Comparison of ENCODE assay signal across 1 cellular context in genomic region chr2:162974771-162975170, GRCh38.
TF ChIP-seq lines count a peak whose summit lies in the region.

No MANE protein-coding gene starts in this region.

TF ChIP-seq in H1, 55 proteins besides CTCF, POLR2A, EP300 and RAD21 (continued from another document):
- TF ChIP-seq GABPA (IDR thresholded peaks at IDR 0.05; ENCODE audit: borderline replicate concordance, insufficient read depth, low read length) (no peak), SIN3A (conservative IDR thresholded peaks at IDR 0.05 in 1 of 2, IDR thresholded peaks at IDR 0.05 in 1 of 2; ENCODE audit: low read depth in 1 of 2, low read length in 2 of 2) (no peak), CTBP2 (IDR thresholded peaks at IDR 0.05; ENCODE audit: borderline replicate concordance, insufficient read depth, insufficient read length, low read length) (no peak), KDM4A (IDR thresholded peaks at IDR 0.05; ENCODE audit: low read depth, low read length, severe bottlenecking) (no peak), CBX5 (IDR thresholded peaks at IDR 0.05; ENCODE audit: low read depth, low read length) (no peak), TCF12 (IDR thresholded peaks at IDR 0.05; ENCODE audit: low read depth, low read length) (no peak), RBBP5 (IDR thresholded peaks at IDR 0.05; ENCODE audit: borderline replicate concordance, low read depth, low read length) (no peak), EZH2 (IDR thresholded peaks at IDR 0.05; ENCODE audit: low read depth, low read length, severe bottlenecking) (no peak), TBP (IDR thresholded peaks at IDR 0.05; ENCODE audit: low read depth, low read length) (no peak), JUND (IDR thresholded peaks at IDR 0.05; ENCODE audit: low read length) (no peak)
